9 cellular contexts compared by ENCODE assay signal in genomic region chr7:45978010-45978681, GRCh38. TPM values are rescaled to one million over a fixed set of nuclear protein-coding genes. Genes with fewer than 3 reads are reported as not detected.
DNase-seq lines count a peak whose midpoint lies in the region; ATAC-seq and TF ChIP-seq lines count a peak whose summit lies in the region.
"Had no signal": no experiment of that assay in that cellular context is flagged by ENCODE, and none has a peak within 500 bp of the region (broad histone marks: within the 10 kb centered on the region; RNA-seq: fewer than 3 reads in every experiment).

No MANE protein-coding gene starts in this region.

- H3K9me3 ChIP-seq in Caco-2 (peaks cover 4% of the 10 kb centered on the region; the same call in 1 of the 2 replicates), heart left ventricle (peaks cover 0 to 6% (median 0%) of the 10 kb centered on the region in 12 donors)

- TF ChIP-seq POLR2A in heart left ventricle (IDR thresholded peaks at IDR 0.05): no peak

- H3K36me3 Mint-ChIP-seq in Caco-2 (ENCODE audit: insufficient read depth, unreplicated experiment): peaks cover 6% of the 10 kb centered on the region
- peaks cover 6% of the 10 kb centered on the region for H3K36me3 Mint-ChIP-seq in glutamatergic neuron (ENCODE audit: unreplicated experiment)

- peaks cover 20% of the 10 kb centered on the region for H3K4me1 Mint-ChIP-seq in Caco-2 (ENCODE audit: low read depth, unreplicated experiment)
- peaks cover 8% of the 10 kb centered on the region for H3K4me1 Mint-ChIP-seq in glutamatergic neuron (ENCODE audit: low read depth, unreplicated experiment)
- H3K4me1 Mint-ChIP-seq: naive B cell had no signal

- peak overlapping the region; percentile 63 for H3K4me3 Mint-ChIP-seq in Caco-2 (ENCODE audit: unreplicated experiment)
- H3K4me3 Mint-ChIP-seq in glutamatergic neuron (ENCODE audit: unreplicated experiment): no peak overlapping the region
- H3K4me3 Mint-ChIP-seq: naive B cell had no signal

- H3K4me3 ChIP-seq in Caco-2 (ENCODE audit: low read depth, low read length): no peak overlapping the region
- peak overlapping the region; percentile 13 for H3K4me3 ChIP-seq in WI38 (ENCODE audit: low read depth, low read length)
- no peak overlapping the region for H3K4me3 ChIP-seq in heart left ventricle
- H3K4me3 ChIP-seq in skin epidermis: no peak overlapping the region

- no TSS peak for BruUV-seq in Caco-2 (replicated peaks; lab: Mats Ljungman, UMichigan)

- CTCF ChIA-PET in Caco-2 (lab: Charles Lee): interaction anchor here (0.6 kb wide), 1 partner anchor 17 kb away, joined by 4 read pairs; no protein-coding TSS in a partner anchor

- peak; percentile 64 to 67 for DNase-seq in Caco-2
- no peak for DNase-seq in heart left ventricle
- no peak for DNase-seq in NCI-H69 (lab: John Stamatoyannopoulos, UW)
- DNase-seq in glutamatergic neuron: no peak
- DNase-seq: naive B cell had no signal

- no peaks in the 10 kb centered on the region for H3K36me3 ChIP-seq in Caco-2 (ENCODE audit: control insufficient read depth, insufficient read depth, low read length)
- H3K36me3 ChIP-seq in heart left ventricle: no peaks in the 10 kb centered on the region

- TF ChIP-seq CTCF in Caco-2 (IDR thresholded peaks at IDR 0.05; ENCODE audit: insufficient read depth in 1 of 2, low read depth in 1 of 2, low read length in 1 of 2, severe bottlenecking in 1 of 2, unreplicated experiment in 1 of 2): no peak
- no peak for TF ChIP-seq CTCF in WI38 (IDR thresholded peaks at IDR 0.05; ENCODE audit: low read depth, low read length)
- no peak for TF ChIP-seq CTCF in heart left ventricle (IDR thresholded peaks at IDR 0.05)
- no peak for TF ChIP-seq CTCF in glutamatergic neuron (IDR thresholded peaks at IDR 0.05; ENCODE audit: partially characterized antibody, unreplicated experiment)

- H3K27me3 ChIP-seq in Caco-2 (replicated peaks; ENCODE audit: control insufficient read depth, insufficient read depth, low read length) (no peaks in the 10 kb centered on the region), heart left ventricle (no peaks in the 10 kb centered on the region)

- intact Hi-C loops in Caco-2 (cut with micrococcal nuclease; ENCODE audit: unreplicated experiment) (no loop called here), heart left ventricle (cut with DNase I) (loop anchor here in 1 of 10 donors (5.0 kb wide), 1 partner anchor 51 kb away; no protein-coding TSS in a partner anchor)

- peak overlapping the region in 1 of 12 donors; percentile 4 for H3K27ac ChIP-seq in heart left ventricle
- peak overlapping the region in 13 of 21 experiments; percentile 12 to 75 (median 53) for H3K27ac ChIP-seq in skin epidermis

- H3K27me3 Mint-ChIP-seq in Caco-2 (ENCODE audit: insufficient read depth, unreplicated experiment) (no peaks in the 10 kb centered on the region), glutamatergic neuron (ENCODE audit: unreplicated experiment) (peaks cover 12% of the 10 kb centered on the region)

- H3K4me1 ChIP-seq in Caco-2: peaks cover 21% of the 10 kb centered on the region
- H3K4me1 ChIP-seq in heart left ventricle: peaks cover 0 to 25% (median 9%) of the 10 kb centered on the region in 12 donors

- POLR2A ChIA-PET in Caco-2 (lab: Charles Lee): no interaction called here

- WGBS in heart left ventricle, 4 donors: 17 to 36% (median 23%) methylated on average over 11 of the region's 11 CpGs

- H3K9me3 Mint-ChIP-seq in Caco-2 (ENCODE audit: unreplicated experiment): peaks cover 15% of the 10 kb centered on the region
- peaks cover 9% of the 10 kb centered on the region for H3K9me3 Mint-ChIP-seq in glutamatergic neuron (ENCODE audit: unreplicated experiment)

- peak; percentile 51 for ATAC-seq in HG03060 (IDR thresholded peaks at IDR 0.05; ENCODE audit: low read depth, unreplicated experiment)
- peak in 3 of 4 donors; percentile 36 to 71 (median 50) for ATAC-seq in heart left ventricle
- ATAC-seq in GM19023 (IDR thresholded peaks at IDR 0.05; ENCODE audit: unreplicated experiment): no peak

- H3K27ac Mint-ChIP-seq in Caco-2 (ENCODE audit: unreplicated experiment) (peak overlapping the region; percentile 92), glutamatergic neuron (ENCODE audit: unreplicated experiment) (no peak overlapping the region)
- H3K27ac Mint-ChIP-seq: naive B cell had no signal

RNA-seq across cellular contexts. Expression of gene IGFBP3, which starts 57.1 kb away (rescaled TPM):
- total RNA-seq in Caco-2 (2022) (0.79 and 3.3 TPM in 2 replicates), heart left ventricle (100 to 1,000 TPM in 2 of 9 donors, 10 to 100 TPM in 7; 18.1 to 141 (median 66.3) TPM), glutamatergic neuron (ENCODE audit: unreplicated experiment) (0.17 TPM)
- 100 to 1,000 TPM in 1 of 2 donors, 10 to 100 TPM in 1; 54.4 to 165 TPM for polyA plus RNA-seq in heart left ventricle

Comparison
In these comparisons a context has a peak if more than half of its experiments do, and no peak if none do; other contexts are left out.
1. DNase-seq: peak in Caco-2 (2 of 2); none in heart left ventricle (0 of 5), NCI-H69 (single experiment) and glutamatergic neuron (single experiment).